1 cellular context compared by ENCODE assay signal in genomic region chr9:5569357-5569756, GRCh38.
TF ChIP-seq lines count a peak whose summit lies in the region.

No MANE protein-coding gene starts in this region.

TF ChIP-seq in K562, 482 proteins besides CTCF, POLR2A, EP300 and RAD21:
- TF ChIP-seq NFE2 (IDR thresholded peaks at IDR 0.05; ENCODE audit: low read depth) (peak; percentile 30; the same call in 1 of the 2 replicates), ZNF316 (IDR thresholded peaks at IDR 0.05) (peak; percentile 67), BACH1 (tag; IDR thresholded peaks at IDR 0.05) (peak; percentile 44; the same call in 1 of the 2 replicates), MAFG (tag; conservative IDR thresholded peaks at IDR 0.05) (peak; percentile 69), ESRRB (CRISPR knock-in tag; IDR thresholded peaks at IDR 0.05; ENCODE audit: borderline replicate concordance) (no peak), CEBPG (CRISPR knock-in tag; IDR thresholded peaks at IDR 0.05) (no peak), CEBPG (tag; conservative IDR thresholded peaks at IDR 0.05 in 1 of 2, IDR thresholded peaks at IDR 0.05 in 1 of 2) (0 out of 4 replicates have a peak, but pooled peaks have one; percentile 15 to 18), MAFK (IDR thresholded peaks at IDR 0.05; ENCODE audit: low read length) (peak; percentile 33; the same call in 1 of the 2 replicates), ZNF551 (CRISPR knock-in tag; IDR thresholded peaks at IDR 0.05) (no peak), NR1H2 (CRISPR knock-in tag; IDR thresholded peaks at IDR 0.05) (no peak), MAFF (IDR thresholded peaks at IDR 0.05; ENCODE audit: low read length) (0 out of 2 replicates have a peak, but pooled peaks have one; percentile 1), ZNF324 (CRISPR knock-in tag; IDR thresholded peaks at IDR 0.05) (no peak), SRF (CRISPR knock-in tag; IDR thresholded peaks at IDR 0.05) (no peak), C11orf30 (IDR thresholded peaks at IDR 0.05; ENCODE audit: low read depth) (peak; percentile 56)
- TF ChIP-seq, protein P1, sequence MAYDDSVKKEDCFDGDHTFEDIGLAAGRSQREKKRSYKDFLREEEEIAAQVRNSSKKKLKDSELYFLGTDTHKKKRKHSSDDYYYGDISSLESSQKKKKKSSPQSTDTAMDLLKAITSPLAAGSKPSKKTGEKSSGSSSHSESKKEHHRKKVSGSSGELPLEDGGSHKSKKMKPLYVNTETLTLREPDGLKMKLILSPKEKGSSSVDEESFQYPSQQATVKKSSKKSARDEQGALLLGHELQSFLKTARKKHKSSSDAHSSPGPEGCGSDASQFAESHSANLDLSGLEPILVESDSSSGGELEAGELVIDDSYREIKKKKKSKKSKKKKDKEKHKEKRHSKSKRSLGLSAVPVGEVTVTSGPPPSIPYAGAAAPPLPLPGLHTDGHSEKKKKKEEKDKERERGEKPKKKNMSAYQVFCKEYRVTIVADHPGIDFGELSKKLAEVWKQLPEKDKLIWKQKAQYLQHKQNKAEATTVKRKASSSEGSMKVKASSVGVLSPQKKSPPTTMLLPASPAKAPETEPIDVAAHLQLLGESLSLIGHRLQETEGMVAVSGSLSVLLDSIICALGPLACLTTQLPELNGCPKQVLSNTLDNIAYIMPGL (CRISPR knock-in tag; IDR thresholded peaks at IDR 0.05): no peak
- TF ChIP-seq, protein P2, sequence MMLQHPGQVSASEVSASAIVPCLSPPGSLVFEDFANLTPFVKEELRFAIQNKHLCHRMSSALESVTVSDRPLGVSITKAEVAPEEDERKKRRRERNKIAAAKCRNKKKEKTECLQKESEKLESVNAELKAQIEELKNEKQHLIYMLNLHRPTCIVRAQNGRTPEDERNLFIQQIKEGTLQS (IDR thresholded peaks at IDR 0.05): peak; percentile 45; the same call in 1 of the 2 replicates
- TF ChIP-seq, protein P2 (CRISPR knock-in tag; conservative IDR thresholded peaks at IDR 0.05): no peak
